ENCODE assay signal across 1 cellular context in the genomic region with DNA sequence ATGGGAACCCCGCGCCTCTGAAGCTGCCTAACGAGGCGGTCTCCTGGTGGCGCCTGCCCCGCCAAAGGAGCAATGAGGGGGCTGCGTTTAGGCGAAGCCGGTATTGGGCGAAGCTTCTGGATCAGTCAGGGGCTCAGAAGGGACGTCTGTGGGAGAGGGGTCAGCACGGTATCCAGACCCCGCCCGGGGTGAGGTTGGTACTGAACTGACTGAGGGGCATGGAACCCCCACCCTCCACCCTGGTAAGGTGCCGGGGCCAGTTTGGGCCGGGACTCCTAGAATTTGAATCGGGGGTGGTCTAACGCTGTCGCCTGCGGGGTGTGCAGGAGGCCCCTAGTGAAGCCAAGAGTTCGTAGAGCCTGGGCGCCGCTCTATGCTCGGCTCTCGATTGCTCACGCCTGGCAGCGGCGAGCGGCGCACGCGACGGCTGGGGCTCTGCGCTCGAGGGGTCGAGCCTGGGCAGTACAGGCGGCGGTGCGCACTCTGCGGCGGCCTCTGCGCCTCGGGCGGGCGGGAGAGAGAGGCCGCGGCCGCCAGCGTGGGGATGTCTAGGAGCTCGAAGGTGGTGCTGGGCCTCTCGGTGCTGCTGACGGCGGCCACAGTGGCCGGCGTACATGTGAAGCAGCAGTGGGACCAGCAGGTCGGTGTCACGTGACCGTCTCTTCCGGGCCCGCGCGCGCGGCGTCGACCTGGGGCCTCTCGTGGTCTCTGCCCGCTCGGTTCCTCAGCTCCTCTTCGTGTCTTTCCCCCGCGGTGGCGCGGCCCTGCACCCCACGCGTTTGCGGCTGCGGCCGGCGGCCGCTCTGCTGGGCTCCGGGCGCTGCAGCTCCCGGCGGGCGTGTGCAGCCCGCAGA.
TF ChIP-seq lines count a peak whose summit lies in the region.

A gene with protein sequence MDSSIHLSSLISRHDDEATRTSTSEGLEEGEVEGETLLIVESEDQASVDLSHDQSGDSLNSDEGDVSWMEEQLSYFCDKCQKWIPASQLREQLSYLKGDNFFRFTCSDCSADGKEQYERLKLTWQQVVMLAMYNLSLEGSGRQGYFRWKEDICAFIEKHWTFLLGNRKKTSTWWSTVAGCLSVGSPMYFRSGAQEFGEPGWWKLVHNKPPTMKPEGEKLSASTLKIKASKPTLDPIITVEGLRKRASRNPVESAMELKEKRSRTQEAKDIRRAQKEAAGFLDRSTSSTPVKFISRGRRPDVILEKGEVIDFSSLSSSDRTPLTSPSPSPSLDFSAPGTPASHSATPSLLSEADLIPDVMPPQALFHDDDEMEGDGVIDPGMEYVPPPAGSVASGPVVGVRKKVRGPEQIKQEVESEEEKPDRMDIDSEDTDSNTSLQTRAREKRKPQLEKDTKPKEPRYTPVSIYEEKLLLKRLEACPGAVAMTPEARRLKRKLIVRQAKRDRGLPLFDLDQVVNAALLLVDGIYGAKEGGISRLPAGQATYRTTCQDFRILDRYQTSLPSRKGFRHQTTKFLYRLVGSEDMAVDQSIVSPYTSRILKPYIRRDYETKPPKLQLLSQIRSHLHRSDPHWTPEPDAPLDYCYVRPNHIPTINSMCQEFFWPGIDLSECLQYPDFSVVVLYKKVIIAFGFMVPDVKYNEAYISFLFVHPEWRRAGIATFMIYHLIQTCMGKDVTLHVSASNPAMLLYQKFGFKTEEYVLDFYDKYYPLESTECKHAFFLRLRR (plus strand): TSS at position 452 of the 854 bp plus-strand sequence. CDS start 4,798 bp downstream, outside the sequence.
Gene PET117, plus strand, starts transcription at position 452 of the 854 bp plus-strand sequence. Its CDS starts 93 bp downstream, at position 545.

TF ChIP-seq in A549, 52 proteins besides CTCF, POLR2A, EP300 and RAD21 (continued from another document):
- TF ChIP-seq ATOH8 (CRISPR knock-in tag; IDR thresholded peaks at IDR 0.05; ENCODE audit: low read depth) = no peak
- no peak for TF ChIP-seq CHD2 (IDR thresholded peaks at IDR 0.05; ENCODE audit: low read length, partially characterized antibody)
- TF ChIP-seq MAZ (IDR thresholded peaks at IDR 0.05; ENCODE audit: borderline replicate concordance, low read depth, low read length) = no peak
- peak; percentile 39; the same call in 1 of the 2 replicates for TF ChIP-seq TP53 (CRISPR knock-in tag; IDR thresholded peaks at IDR 0.05)
- TF ChIP-seq RNF2 (IDR thresholded peaks at IDR 0.05; ENCODE audit: borderline replicate concordance, low read depth) = 0 out of 2 replicates have a peak, but pooled peaks have one; percentile 22
- no peak; the same call in 1 of the 2 replicates for TF ChIP-seq EHF (CRISPR knock-in tag; IDR thresholded peaks at IDR 0.05)
- TF ChIP-seq PHF8 (IDR thresholded peaks at IDR 0.05; ENCODE audit: borderline replicate concordance, low read depth) = peak; percentile 95
- TF ChIP-seq, protein P1, sequence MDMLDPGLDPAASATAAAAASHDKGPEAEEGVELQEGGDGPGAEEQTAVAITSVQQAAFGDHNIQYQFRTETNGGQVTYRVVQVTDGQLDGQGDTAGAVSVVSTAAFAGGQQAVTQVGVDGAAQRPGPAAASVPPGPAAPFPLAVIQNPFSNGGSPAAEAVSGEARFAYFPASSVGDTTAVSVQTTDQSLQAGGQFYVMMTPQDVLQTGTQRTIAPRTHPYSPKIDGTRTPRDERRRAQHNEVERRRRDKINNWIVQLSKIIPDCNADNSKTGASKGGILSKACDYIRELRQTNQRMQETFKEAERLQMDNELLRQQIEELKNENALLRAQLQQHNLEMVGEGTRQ (IDR thresholded peaks at IDR 0.05) = peak; percentile 97
- peak; percentile 99 for TF ChIP-seq MAX (IDR thresholded peaks at IDR 0.05)
- peak; percentile 78 for TF ChIP-seq BCL3 (IDR thresholded peaks at IDR 0.05)
- TF ChIP-seq HOXB13 (CRISPR knock-in tag; IDR thresholded peaks at IDR 0.05; ENCODE audit: low read depth) = peak; percentile 68; the same call in 1 of the 2 replicates
- TF ChIP-seq, protein P2, sequence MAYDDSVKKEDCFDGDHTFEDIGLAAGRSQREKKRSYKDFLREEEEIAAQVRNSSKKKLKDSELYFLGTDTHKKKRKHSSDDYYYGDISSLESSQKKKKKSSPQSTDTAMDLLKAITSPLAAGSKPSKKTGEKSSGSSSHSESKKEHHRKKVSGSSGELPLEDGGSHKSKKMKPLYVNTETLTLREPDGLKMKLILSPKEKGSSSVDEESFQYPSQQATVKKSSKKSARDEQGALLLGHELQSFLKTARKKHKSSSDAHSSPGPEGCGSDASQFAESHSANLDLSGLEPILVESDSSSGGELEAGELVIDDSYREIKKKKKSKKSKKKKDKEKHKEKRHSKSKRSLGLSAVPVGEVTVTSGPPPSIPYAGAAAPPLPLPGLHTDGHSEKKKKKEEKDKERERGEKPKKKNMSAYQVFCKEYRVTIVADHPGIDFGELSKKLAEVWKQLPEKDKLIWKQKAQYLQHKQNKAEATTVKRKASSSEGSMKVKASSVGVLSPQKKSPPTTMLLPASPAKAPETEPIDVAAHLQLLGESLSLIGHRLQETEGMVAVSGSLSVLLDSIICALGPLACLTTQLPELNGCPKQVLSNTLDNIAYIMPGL (CRISPR knock-in tag; IDR thresholded peaks at IDR 0.05; ENCODE audit: borderline replicate concordance) = peak; percentile 84; the same call in 1 of the 2 replicates
